ENCODE assay signal across 1 cellular context in the genomic region with DNA sequence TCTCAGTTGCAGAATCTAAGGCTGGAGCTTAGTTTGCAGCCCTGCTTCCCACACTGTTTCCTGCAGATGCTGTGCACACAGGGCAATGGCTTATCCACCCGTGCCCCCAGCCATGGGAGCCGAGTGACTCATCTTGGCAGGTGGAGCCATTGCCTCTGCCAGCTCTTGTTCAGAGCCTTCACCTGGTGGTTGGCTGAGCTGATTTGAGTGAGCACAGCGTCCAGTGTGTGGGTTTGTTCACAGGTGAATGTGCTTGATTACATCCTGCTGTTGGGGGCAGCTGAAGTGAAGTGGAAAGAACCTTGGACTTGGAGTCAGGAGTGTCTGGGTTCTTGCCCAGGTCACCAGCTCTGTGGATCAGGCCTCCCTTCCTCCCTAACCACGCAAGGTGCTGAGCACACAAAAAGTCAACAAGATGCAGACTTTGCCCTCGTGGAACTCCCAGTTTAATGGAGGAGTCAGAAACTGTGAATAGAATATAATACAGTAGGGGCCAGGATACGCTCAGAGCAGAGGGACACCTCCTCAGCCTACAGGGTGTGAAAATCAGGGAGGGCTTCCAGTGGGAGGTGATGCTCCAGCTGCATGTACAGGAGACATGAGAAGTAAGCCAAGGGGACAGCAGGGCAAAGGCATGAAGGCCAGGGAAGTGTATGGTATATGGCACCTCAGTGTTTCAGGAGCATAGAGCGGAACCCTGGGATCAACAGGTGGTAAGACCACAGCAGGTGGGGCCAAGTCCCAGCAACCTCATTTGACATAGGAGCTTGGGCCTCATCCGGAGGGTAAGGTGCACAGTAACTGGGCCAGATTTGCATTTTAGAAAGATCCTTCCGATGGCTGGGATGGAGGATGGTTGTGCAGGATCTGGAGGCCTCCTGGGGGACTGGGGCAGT.
TF ChIP-seq lines count a peak whose summit lies in the region.

No MANE protein-coding gene starts in this region.

TF ChIP-seq in HepG2, 621 proteins besides CTCF, POLR2A, EP300 and RAD21 (continued from another document and continues in another):
- TF ChIP-seq, protein P1, sequence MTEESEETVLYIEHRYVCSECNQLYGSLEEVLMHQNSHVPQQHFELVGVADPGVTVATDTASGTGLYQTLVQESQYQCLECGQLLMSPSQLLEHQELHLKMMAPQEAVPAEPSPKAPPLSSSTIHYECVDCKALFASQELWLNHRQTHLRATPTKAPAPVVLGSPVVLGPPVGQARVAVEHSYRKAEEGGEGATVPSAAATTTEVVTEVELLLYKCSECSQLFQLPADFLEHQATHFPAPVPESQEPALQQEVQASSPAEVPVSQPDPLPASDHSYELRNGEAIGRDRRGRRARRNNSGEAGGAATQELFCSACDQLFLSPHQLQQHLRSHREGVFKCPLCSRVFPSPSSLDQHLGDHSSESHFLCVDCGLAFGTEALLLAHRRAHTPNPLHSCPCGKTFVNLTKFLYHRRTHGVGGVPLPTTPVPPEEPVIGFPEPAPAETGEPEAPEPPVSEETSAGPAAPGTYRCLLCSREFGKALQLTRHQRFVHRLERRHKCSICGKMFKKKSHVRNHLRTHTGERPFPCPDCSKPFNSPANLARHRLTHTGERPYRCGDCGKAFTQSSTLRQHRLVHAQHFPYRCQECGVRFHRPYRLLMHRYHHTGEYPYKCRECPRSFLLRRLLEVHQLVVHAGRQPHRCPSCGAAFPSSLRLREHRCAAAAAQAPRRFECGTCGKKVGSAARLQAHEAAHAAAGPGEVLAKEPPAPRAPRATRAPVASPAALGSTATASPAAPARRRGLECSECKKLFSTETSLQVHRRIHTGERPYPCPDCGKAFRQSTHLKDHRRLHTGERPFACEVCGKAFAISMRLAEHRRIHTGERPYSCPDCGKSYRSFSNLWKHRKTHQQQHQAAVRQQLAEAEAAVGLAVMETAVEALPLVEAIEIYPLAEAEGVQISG (CRISPR knock-in tag; IDR thresholded peaks at IDR 0.05) = no peak
- no peak for TF ChIP-seq SMARCE1 (IDR thresholded peaks at IDR 0.05; ENCODE audit: borderline replicate concordance)
- TF ChIP-seq KLF11 (CRISPR knock-in tag; IDR thresholded peaks at IDR 0.05) = no peak
- TF ChIP-seq, protein P2, sequence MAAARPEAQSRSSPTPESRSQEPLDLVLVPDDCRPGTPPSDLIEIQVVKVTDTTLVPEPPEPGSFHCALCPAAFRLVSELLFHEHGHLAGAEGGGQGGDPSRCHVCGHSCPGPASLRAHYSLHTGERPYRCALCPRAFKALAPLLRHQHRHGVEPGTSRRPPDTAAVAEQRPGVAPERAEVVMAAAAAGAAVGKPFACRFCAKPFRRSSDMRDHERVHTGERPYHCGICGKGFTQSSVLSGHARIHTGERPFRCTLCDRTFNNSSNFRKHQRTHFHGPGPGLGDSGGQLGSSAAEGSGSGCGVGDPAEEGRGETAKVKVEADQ (CRISPR knock-in tag; IDR thresholded peaks at IDR 0.05; ENCODE audit: borderline replicate concordance) = no peak
- no peak for TF ChIP-seq ZNF605 (CRISPR knock-in tag; IDR thresholded peaks at IDR 0.05)
- no peak for TF ChIP-seq CREB1 (IDR thresholded peaks at IDR 0.05)
- peak; percentile 18; the same call in 1 of the 2 replicates for TF ChIP-seq CREB1 (CRISPR knock-in tag; IDR thresholded peaks at IDR 0.05)
- peak; percentile 87 for TF ChIP-seq ZFP36 (IDR thresholded peaks at IDR 0.05; ENCODE audit: borderline replicate concordance, low read depth, low read length, partially characterized antibody)
- no peak for TF ChIP-seq ZNF619 (CRISPR knock-in tag; IDR thresholded peaks at IDR 0.05)
- TF ChIP-seq, protein P3, sequence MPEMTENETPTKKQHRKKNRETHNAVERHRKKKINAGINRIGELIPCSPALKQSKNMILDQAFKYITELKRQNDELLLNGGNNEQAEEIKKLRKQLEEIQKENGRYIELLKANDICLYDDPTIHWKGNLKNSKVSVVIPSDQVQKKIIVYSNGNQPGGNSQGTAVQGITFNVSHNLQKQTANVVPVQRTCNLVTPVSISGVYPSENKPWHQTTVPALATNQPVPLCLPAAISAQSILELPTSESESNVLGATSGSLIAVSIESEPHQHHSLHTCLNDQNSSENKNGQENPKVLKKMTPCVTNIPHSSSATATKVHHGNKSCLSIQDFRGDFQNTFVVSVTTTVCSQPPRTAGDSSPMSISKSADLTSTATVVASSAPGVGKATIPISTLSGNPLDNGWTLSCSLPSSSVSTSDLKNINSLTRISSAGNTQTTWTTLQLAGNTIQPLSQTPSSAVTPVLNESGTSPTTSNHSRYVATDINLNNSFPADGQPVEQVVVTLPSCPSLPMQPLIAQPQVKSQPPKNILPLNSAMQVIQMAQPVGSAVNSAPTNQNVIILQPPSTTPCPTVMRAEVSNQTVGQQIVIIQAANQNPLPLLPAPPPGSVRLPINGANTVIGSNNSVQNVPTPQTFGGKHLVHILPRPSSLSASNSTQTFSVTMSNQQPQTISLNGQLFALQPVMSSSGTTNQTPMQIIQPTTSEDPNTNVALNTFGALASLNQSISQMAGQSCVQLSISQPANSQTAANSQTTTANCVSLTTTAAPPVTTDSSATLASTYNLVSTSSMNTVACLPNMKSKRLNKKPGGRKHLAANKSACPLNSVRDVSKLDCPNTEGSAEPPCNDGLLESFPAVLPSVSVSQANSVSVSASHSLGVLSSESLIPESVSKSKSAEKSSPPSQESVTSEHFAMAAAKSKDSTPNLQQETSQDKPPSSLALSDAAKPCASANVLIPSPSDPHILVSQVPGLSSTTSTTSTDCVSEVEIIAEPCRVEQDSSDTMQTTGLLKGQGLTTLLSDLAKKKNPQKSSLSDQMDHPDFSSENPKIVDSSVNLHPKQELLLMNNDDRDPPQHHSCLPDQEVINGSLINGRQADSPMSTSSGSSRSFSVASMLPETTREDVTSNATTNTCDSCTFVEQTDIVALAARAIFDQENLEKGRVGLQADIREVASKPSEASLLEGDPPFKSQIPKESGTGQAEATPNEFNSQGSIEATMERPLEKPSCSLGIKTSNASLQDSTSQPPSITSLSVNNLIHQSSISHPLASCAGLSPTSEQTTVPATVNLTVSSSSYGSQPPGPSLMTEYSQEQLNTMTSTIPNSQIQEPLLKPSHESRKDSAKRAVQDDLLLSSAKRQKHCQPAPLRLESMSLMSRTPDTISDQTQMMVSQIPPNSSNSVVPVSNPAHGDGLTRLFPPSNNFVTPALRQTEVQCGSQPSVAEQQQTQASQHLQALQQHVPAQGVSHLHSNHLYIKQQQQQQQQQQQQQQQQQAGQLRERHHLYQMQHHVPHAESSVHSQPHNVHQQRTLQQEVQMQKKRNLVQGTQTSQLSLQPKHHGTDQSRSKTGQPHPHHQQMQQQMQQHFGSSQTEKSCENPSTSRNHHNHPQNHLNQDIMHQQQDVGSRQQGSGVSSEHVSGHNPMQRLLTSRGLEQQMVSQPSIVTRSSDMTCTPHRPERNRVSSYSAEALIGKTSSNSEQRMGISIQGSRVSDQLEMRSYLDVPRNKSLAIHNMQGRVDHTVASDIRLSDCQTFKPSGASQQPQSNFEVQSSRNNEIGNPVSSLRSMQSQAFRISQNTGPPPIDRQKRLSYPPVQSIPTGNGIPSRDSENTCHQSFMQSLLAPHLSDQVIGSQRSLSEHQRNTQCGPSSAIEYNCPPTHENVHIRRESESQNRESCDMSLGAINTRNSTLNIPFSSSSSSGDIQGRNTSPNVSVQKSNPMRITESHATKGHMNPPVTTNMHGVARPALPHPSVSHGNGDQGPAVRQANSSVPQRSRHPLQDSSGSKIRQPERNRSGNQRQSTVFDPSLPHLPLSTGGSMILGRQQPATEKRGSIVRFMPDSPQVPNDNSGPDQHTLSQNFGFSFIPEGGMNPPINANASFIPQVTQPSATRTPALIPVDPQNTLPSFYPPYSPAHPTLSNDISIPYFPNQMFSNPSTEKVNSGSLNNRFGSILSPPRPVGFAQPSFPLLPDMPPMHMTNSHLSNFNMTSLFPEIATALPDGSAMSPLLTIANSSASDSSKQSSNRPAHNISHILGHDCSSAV (CRISPR knock-in tag; IDR thresholded peaks at IDR 0.05; ENCODE audit: borderline replicate concordance) = no peak
- TF ChIP-seq SMARCC2 (IDR thresholded peaks at IDR 0.05) = no peak
- TF ChIP-seq, protein P4, sequence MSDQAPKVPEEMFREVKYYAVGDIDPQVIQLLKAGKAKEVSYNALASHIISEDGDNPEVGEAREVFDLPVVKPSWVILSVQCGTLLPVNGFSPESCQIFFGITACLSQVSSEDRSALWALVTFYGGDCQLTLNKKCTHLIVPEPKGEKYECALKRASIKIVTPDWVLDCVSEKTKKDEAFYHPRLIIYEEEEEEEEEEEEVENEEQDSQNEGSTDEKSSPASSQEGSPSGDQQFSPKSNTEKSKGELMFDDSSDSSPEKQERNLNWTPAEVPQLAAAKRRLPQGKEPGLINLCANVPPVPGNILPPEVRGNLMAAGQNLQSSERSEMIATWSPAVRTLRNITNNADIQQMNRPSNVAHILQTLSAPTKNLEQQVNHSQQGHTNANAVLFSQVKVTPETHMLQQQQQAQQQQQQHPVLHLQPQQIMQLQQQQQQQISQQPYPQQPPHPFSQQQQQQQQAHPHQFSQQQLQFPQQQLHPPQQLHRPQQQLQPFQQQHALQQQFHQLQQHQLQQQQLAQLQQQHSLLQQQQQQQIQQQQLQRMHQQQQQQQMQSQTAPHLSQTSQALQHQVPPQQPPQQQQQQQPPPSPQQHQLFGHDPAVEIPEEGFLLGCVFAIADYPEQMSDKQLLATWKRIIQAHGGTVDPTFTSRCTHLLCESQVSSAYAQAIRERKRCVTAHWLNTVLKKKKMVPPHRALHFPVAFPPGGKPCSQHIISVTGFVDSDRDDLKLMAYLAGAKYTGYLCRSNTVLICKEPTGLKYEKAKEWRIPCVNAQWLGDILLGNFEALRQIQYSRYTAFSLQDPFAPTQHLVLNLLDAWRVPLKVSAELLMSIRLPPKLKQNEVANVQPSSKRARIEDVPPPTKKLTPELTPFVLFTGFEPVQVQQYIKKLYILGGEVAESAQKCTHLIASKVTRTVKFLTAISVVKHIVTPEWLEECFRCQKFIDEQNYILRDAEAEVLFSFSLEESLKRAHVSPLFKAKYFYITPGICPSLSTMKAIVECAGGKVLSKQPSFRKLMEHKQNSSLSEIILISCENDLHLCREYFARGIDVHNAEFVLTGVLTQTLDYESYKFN (CRISPR knock-in tag; conservative IDR thresholded peaks at IDR 0.05) = peak; percentile 71
- no peak for TF ChIP-seq MTA3 (CRISPR knock-in tag; IDR thresholded peaks at IDR 0.05)
- TF ChIP-seq GFI1 (CRISPR knock-in tag; IDR thresholded peaks at IDR 0.05; ENCODE audit: borderline replicate concordance) = no peak
- TF ChIP-seq JARID2 (CRISPR knock-in tag; IDR thresholded peaks at IDR 0.05; ENCODE audit: insufficient replicate concordance) = no peak
- no peak for TF ChIP-seq ZNF883 (CRISPR knock-in tag; IDR thresholded peaks at IDR 0.05; ENCODE audit: not compliant biosample characterization)
- no peak for TF ChIP-seq RFX3 (CRISPR knock-in tag; IDR thresholded peaks at IDR 0.05)
- TF ChIP-seq ELF4 (CRISPR knock-in tag; IDR thresholded peaks at IDR 0.05; ENCODE audit: borderline replicate concordance) = no peak
- TF ChIP-seq ZNF10 (CRISPR knock-in tag; IDR thresholded peaks at IDR 0.05; ENCODE audit: borderline replicate concordance, low read depth) = no peak
- TF ChIP-seq, protein P5, sequence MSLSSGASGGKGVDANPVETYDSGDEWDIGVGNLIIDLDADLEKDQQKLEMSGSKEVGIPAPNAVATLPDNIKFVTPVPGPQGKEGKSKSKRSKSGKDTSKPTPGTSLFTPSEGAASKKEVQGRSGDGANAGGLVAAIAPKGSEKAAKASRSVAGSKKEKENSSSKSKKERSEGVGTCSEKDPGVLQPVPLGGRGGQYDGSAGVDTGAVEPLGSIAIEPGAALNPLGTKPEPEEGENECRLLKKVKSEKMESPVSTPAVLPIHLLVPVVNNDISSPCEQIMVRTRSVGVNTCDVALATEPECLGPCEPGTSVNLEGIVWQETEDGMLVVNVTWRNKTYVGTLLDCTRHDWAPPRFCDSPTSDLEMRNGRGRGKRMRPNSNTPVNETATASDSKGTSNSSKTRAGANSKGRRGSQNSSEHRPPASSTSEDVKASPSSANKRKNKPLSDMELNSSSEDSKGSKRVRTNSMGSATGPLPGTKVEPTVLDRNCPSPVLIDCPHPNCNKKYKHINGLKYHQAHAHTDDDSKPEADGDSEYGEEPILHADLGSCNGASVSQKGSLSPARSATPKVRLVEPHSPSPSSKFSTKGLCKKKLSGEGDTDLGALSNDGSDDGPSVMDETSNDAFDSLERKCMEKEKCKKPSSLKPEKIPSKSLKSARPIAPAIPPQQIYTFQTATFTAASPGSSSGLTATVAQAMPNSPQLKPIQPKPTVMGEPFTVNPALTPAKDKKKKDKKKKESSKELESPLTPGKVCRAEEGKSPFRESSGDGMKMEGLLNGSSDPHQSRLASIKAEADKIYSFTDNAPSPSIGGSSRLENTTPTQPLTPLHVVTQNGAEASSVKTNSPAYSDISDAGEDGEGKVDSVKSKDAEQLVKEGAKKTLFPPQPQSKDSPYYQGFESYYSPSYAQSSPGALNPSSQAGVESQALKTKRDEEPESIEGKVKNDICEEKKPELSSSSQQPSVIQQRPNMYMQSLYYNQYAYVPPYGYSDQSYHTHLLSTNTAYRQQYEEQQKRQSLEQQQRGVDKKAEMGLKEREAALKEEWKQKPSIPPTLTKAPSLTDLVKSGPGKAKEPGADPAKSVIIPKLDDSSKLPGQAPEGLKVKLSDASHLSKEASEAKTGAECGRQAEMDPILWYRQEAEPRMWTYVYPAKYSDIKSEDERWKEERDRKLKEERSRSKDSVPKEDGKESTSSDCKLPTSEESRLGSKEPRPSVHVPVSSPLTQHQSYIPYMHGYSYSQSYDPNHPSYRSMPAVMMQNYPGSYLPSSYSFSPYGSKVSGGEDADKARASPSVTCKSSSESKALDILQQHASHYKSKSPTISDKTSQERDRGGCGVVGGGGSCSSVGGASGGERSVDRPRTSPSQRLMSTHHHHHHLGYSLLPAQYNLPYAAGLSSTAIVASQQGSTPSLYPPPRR (CRISPR knock-in tag; IDR thresholded peaks at IDR 0.05; ENCODE audit: borderline replicate concordance) = 0 out of 2 replicates have a peak, but pooled peaks have one; percentile 18
- TF ChIP-seq, protein P6, sequence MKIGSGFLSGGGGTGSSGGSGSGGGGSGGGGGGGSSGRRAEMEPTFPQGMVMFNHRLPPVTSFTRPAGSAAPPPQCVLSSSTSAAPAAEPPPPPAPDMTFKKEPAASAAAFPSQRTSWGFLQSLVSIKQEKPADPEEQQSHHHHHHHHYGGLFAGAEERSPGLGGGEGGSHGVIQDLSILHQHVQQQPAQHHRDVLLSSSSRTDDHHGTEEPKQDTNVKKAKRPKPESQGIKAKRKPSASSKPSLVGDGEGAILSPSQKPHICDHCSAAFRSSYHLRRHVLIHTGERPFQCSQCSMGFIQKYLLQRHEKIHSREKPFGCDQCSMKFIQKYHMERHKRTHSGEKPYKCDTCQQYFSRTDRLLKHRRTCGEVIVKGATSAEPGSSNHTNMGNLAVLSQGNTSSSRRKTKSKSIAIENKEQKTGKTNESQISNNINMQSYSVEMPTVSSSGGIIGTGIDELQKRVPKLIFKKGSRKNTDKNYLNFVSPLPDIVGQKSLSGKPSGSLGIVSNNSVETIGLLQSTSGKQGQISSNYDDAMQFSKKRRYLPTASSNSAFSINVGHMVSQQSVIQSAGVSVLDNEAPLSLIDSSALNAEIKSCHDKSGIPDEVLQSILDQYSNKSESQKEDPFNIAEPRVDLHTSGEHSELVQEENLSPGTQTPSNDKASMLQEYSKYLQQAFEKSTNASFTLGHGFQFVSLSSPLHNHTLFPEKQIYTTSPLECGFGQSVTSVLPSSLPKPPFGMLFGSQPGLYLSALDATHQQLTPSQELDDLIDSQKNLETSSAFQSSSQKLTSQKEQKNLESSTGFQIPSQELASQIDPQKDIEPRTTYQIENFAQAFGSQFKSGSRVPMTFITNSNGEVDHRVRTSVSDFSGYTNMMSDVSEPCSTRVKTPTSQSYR (CRISPR knock-in tag; IDR thresholded peaks at IDR 0.05; ENCODE audit: borderline replicate concordance) = peak; percentile 17; the same call in 1 of the 2 replicates
- TF ChIP-seq ZNF20 (CRISPR knock-in tag; IDR thresholded peaks at IDR 0.05) = no peak
- no peak for TF ChIP-seq ZNF768 (CRISPR knock-in tag; IDR thresholded peaks at IDR 0.05)
- peak; percentile 21 for TF ChIP-seq TEAD3 (CRISPR knock-in tag; optimal IDR thresholded peaks at IDR 0.05; ENCODE audit: borderline replicate concordance)
- TF ChIP-seq KLF15 (CRISPR knock-in tag; IDR thresholded peaks at IDR 0.05; ENCODE audit: borderline replicate concordance) = no peak
- TF ChIP-seq RBM39 (IDR thresholded peaks at IDR 0.05; ENCODE audit: low read depth, low read length, poor library complexity, severe bottlenecking) = no peak
- no peak for TF ChIP-seq ZNF331 (CRISPR knock-in tag; IDR thresholded peaks at IDR 0.05)
- no peak for TF ChIP-seq NR2F2 (IDR thresholded peaks at IDR 0.05; ENCODE audit: borderline replicate concordance, low read depth)
